9 cellular contexts compared by ENCODE assay signal in genomic region chr5:84383816-84384603, GRCh38. TPM values are rescaled to one million over a fixed set of nuclear protein-coding genes. Genes with fewer than 3 reads are reported as not detected.
A peak's percentile ranks its signal among the peaks of the same experiment; 100 is the strongest.
DNase-seq lines count a peak whose midpoint lies in the region; ATAC-seq and TF ChIP-seq lines count a peak whose summit lies in the region.
"Had no signal": no experiment of that assay in that cellular context is flagged by ENCODE, and none has a peak within 500 bp of the region (broad histone marks: within the 10 kb centered on the region; RNA-seq: fewer than 3 reads in every experiment).

No MANE protein-coding gene starts in this region.

- TF ChIP-seq CTCF in breast epithelium (IDR thresholded peaks at IDR 0.05) = no peak

- no peaks in the 10 kb centered on the region for H3K36me3 Mint-ChIP-seq in activated CD4-positive, alpha-beta T cell treated with anti-CD3 and anti-CD28 coated beads, Interleukin-2, amount 10 ng/mL, durations not matched to agents 7 days and 5 days (ENCODE audit: low read depth)

- H3K4me3 ChIP-seq in breast epithelium = peak overlapping the region; percentile 51 to 66 (median 55)
- H3K4me3 ChIP-seq in skin epidermis = peak overlapping the region; percentile 38 to 57 (median 45)

- peak; percentile 2 for DNase-seq in activated CD4-positive, alpha-beta T cell treated with anti-CD3 and anti-CD28 coated beads for 48 hours
- DNase-seq in activated CD4-positive, alpha-beta T cell treated with anti-CD3 and anti-CD28 coated beads, Interleukin-2, amount 10 ng/mL, durations not matched to agents 7 days and 5 days = no peak
- no peak for DNase-seq in breast epithelium (ENCODE audit: low spot score in 2 of 2)
- peak; percentile 42 for DNase-seq in iPS-NIHi11 (ENCODE audit: low spot score)
- no peak for DNase-seq in NCI-H2196 (lab: John Stamatoyannopoulos, UW; ENCODE audit: unreplicated experiment)
- DNase-seq in AG08395 (ENCODE audit: low spot score) = no peak
- DNase-seq: DND-41 had no signal

- peaks cover 12% of the 10 kb centered on the region for H3K4me1 Mint-ChIP-seq in activated CD4-positive, alpha-beta T cell treated with anti-CD3 and anti-CD28 coated beads, Interleukin-2, amount 10 ng/mL, durations not matched to agents 7 days and 5 days

- peaks cover 47% of the 10 kb centered on the region for H3K27me3 Mint-ChIP-seq in activated CD4-positive, alpha-beta T cell treated with anti-CD3 and anti-CD28 coated beads, Interleukin-2, amount 10 ng/mL, durations not matched to agents 7 days and 5 days

- no peaks in the 10 kb centered on the region for H3K36me3 ChIP-seq in breast epithelium

- no peak overlapping the region for H3K27ac Mint-ChIP-seq in activated CD4-positive, alpha-beta T cell treated with anti-CD3 and anti-CD28 coated beads, Interleukin-2, amount 10 ng/mL, durations not matched to agents 7 days and 5 days

- CTCF ChIA-PET in activated CD4-positive, alpha-beta T cell treated with anti-CD3 and anti-CD28 coated beads, Interleukin-2, amount 10 ng/mL, durations not matched to agents 7 days and 5 days (lab: Charles Lee) = no interaction called here

- POLR2A ChIA-PET in activated CD4-positive, alpha-beta T cell treated with anti-CD3 and anti-CD28 coated beads, Interleukin-2, amount 10 ng/mL, durations not matched to agents 7 days and 5 days (lab: Charles Lee) = no interaction called here

- no peak overlapping the region for H3K4me3 Mint-ChIP-seq in activated CD4-positive, alpha-beta T cell treated with anti-CD3 and anti-CD28 coated beads, Interleukin-2, amount 10 ng/mL, durations not matched to agents 7 days and 5 days

- ATAC-seq in HG03520 (IDR thresholded peaks at IDR 0.05; ENCODE audit: unreplicated experiment) = no peak

- H3K9me3 Mint-ChIP-seq in activated CD4-positive, alpha-beta T cell treated with anti-CD3 and anti-CD28 coated beads, Interleukin-2, amount 10 ng/mL, durations not matched to agents 7 days and 5 days = no peaks in the 10 kb centered on the region

- H3K27ac ChIP-seq in breast epithelium (peak overlapping the region; percentile 11 to 48), skin epidermis (peak overlapping the region in 13 of 21 experiments; percentile 18 to 93 (median 67))

- H3K27me3 ChIP-seq in breast epithelium = peaks cover 0 to 35% of the 10 kb centered on the region in 2 donors

- intact Hi-C loops in breast epithelium (cut with DNase I; ENCODE audit: low total_unique reads) = no loop called here

- H3K4me1 ChIP-seq in breast epithelium = peaks cover 0 to 3% of the 10 kb centered on the region in 2 donors

- no peak for TF ChIP-seq POLR2A in breast epithelium (IDR thresholded peaks at IDR 0.05)

- no peaks in the 10 kb centered on the region for H3K9me3 ChIP-seq in breast epithelium

RNA-seq across cellular contexts. Expression of gene EDIL3, which starts 0.7 kb away (rescaled TPM):
- total RNA-seq in activated CD4-positive, alpha-beta T cell treated with anti-CD3 and anti-CD28 coated beads, Interleukin-2, amount 10 ng/mL, durations not matched to agents 7 days and 5 days = not detected
- 1 to 10 TPM; 4.3 to 7.2 (median 4.6) TPM for total RNA-seq in breast epithelium

Comparison
In these comparisons a context has a peak if more than half of its experiments do, and no peak if none do; other contexts are left out.
1. DNase-seq: peak in activated CD4-positive, alpha-beta T cell treated with anti-CD3 and anti-CD28 coated beads for 48 hours (single experiment) and iPS-NIHi11 (single experiment); none in activated CD4-positive, alpha-beta T cell treated with anti-CD3 and anti-CD28 coated beads, Interleukin-2, amount 10 ng/mL, durations not matched to agents 7 days and 5 days (single experiment), breast epithelium (0 of 2), NCI-H2196 (single experiment) and AG08395 (single experiment).
2. RNA of gene EDIL3, which starts 0.7 kb away (total RNA-seq): 4.3 to 7.2 TPM in breast epithelium; not detected in activated CD4-positive, alpha-beta T cell treated with anti-CD3 and anti-CD28 coated beads, Interleukin-2, amount 10 ng/mL, durations not matched to agents 7 days and 5 days; every median in the first group is over 4 times any median in the second.